In the genomic region with DNA sequence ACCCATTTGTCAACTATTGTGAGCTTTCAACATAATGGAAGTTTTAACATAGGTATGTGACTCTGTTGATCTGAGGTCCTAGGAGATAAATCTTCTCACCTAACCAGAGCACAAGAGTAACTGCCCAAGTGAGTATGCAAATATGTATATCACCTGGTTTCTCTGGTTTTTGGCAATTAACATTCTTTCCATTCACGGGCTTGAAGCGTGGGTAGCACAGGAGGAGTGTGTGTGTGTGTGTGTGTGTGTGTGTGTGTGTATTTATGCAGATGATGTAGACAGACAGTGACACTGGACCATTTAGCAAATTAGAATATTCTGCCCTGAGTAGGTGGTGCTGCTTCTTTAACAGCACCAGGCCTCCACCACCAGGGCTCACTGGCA, we compare ENCODE assay signal across 1 cellular context.
TF ChIP-seq lines count a peak whose summit lies in the region.

No MANE protein-coding gene starts in this region.

TF ChIP-seq in H1, 55 proteins besides CTCF, POLR2A, EP300 and RAD21:
- TF ChIP-seq JUND (IDR thresholded peaks at IDR 0.05; ENCODE audit: low read length), result no peak
- no peak for TF ChIP-seq CEBPB (IDR thresholded peaks at IDR 0.05; ENCODE audit: low read depth, low read length)
- TF ChIP-seq SP1 (IDR thresholded peaks at IDR 0.05; ENCODE audit: low read depth, low read length), result peak; percentile 76
- 0 out of 4 replicates have a peak, but pooled peaks of 1 of the 2 experiments have one; percentile 3 for TF ChIP-seq SIN3A (conservative IDR thresholded peaks at IDR 0.05 in 1 of 2, IDR thresholded peaks at IDR 0.05 in 1 of 2; ENCODE audit: low read depth in 1 of 2, low read length in 2 of 2)
- TF ChIP-seq TEAD4 (IDR thresholded peaks at IDR 0.05; ENCODE audit: low read depth, low read length), result no peak
- no peak for TF ChIP-seq SRF (IDR thresholded peaks at IDR 0.05; ENCODE audit: low read depth, low read length)
- no peak for TF ChIP-seq NANOG (IDR thresholded peaks at IDR 0.05; ENCODE audit: insufficient read depth, low read depth, low read length, poor library complexity, severe bottlenecking)
- no peak for TF ChIP-seq TBP (IDR thresholded peaks at IDR 0.05; ENCODE audit: low read depth, low read length)
TF ChIP-seq in H1: peak in this region for 2.
